Comparison of ENCODE assay signal across 8 cellular contexts in the genomic region with DNA sequence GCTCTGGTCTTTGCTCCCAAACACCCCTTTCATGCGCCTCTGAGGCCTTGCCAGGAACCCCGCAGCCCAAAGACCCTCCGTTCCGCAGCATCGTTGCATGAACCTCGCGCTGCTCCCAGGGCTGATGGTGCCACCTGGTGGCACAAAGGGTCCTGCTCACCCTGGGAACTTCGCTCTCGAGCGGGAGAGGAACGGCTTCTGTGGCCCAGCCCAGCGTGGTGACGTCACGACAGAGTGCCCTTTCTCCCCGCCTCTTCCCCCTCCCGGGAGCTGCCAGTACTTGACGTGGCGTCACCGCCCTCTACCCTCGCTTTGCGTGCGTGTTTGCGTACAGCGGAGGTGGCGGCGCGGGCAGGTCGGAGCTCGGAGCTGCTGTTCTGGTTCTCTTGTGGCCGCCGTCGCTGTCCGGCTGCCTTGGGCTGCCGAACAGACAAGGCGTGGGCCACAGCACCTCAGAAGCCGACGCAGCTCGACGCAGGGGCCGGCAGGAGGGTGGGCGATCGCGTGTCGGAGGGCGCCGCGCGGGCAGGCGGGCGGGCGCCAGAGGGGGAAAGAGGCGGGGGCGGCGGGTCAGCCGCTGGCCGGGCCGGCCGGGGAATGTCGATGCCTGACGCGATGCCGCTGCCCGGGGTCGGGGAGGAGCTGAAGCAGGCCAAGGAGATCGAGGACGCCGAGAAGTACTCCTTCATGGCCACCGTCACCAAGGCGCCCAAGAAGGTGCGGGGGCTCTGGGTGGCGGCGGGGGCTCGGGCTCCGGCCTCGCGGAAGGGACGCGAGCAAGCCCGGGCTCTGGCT. TPM values are rescaled to one million over a fixed set of nuclear protein-coding genes. Genes with fewer than 3 reads are reported as not detected.
DNase-seq lines count a peak whose midpoint lies in the region; ATAC-seq and TF ChIP-seq lines count a peak whose summit lies in the region.

Gene AHCYL1, plus strand, starts transcription at position 310 of the 795 bp plus-strand sequence. Its CDS starts 288 bp downstream, at position 598.

- peak; percentile 93 for TF ChIP-seq CTCF in LNCAP (IDR thresholded peaks at IDR 0.05)

- peaks cover 0 to 2% (median 0%) of the 10 kb centered on the region in 11 donors for H3K9me3 Mint-ChIP-seq in naive thymus-derived CD4-positive, alpha-beta T cell
- no peaks in the 10 kb centered on the region for H3K9me3 Mint-ChIP-seq in stimulated activated naive B cell treated with anti-CD40 and anti-IgM and Interleukin-4, amounts not matched to agents 10 μg/mL and 1 μg/mL and 100 μg/mL, for 72 hours

- H3K4me3 ChIP-seq in naive thymus-derived CD4-positive, alpha-beta T cell (ENCODE audit: low read length) = peak within 1 kb of the TSS; percentile 72

- peaks cover 0 to 10% (median 0%) of the 10 kb centered on the region in 5 donors for H3K36me3 Mint-ChIP-seq in naive thymus-derived CD4-positive, alpha-beta T cell
- peaks cover 3 to 4% of the 10 kb centered on the region in 2 donors for H3K36me3 Mint-ChIP-seq in stimulated activated naive B cell treated with anti-CD40 and anti-IgM and Interleukin-4, amounts not matched to agents 10 μg/mL and 1 μg/mL and 100 μg/mL, for 72 hours

- H3K4me1 Mint-ChIP-seq in naive thymus-derived CD4-positive, alpha-beta T cell = peaks cover 22 to 49% (median 42%) of the 10 kb centered on the region in 7 donors
- peaks cover 16 to 40% of the 10 kb centered on the region in 2 donors for H3K4me1 Mint-ChIP-seq in stimulated activated naive B cell treated with anti-CD40 and anti-IgM and Interleukin-4, amounts not matched to agents 10 μg/mL and 1 μg/mL and 100 μg/mL, for 72 hours

- POLR2A ChIA-PET in naive thymus-derived CD4-positive, alpha-beta T cell (lab: Charles Lee) = interaction anchor here (0.6 to 3.3 kb wide), 17 partner anchors 22 to 788 kb away, joined by 3 to 32 read pairs (median 4); partner anchors contain the start of genes GNAI3, RBM15 and STRIP1

- H3K4me3 Mint-ChIP-seq in naive thymus-derived CD4-positive, alpha-beta T cell = peak within 1 kb of the TSS; percentile 87 to 100 (median 97)
- H3K4me3 Mint-ChIP-seq in stimulated activated naive B cell treated with anti-CD40 and anti-IgM and Interleukin-4, amounts not matched to agents 10 μg/mL and 1 μg/mL and 100 μg/mL, for 72 hours = peak within 1 kb of the TSS; percentile 97 to 100

- no peaks in the 10 kb centered on the region for H3K27me3 ChIP-seq in naive thymus-derived CD4-positive, alpha-beta T cell (ENCODE audit: control insufficient read depth in 2 of 2, insufficient read depth in 2 of 2, low read length in 2 of 2)

- H3K27ac Mint-ChIP-seq in naive thymus-derived CD4-positive, alpha-beta T cell = peak within 1 kb of the TSS; percentile 94 to 99 (median 98)
- peak within 1 kb of the TSS; percentile 99 for H3K27ac Mint-ChIP-seq in stimulated activated naive B cell treated with anti-CD40 and anti-IgM and Interleukin-4, amounts not matched to agents 10 μg/mL and 1 μg/mL and 100 μg/mL, for 72 hours

- H3K36me3 ChIP-seq in naive thymus-derived CD4-positive, alpha-beta T cell (ENCODE audit: control insufficient read depth in 2 of 3, insufficient read depth in 3 of 3, low read length in 3 of 3) = peaks cover 0 to 3% (median 0%) of the 10 kb centered on the region in 3 experiments

- no peaks in the 10 kb centered on the region for H3K9me3 ChIP-seq in naive thymus-derived CD4-positive, alpha-beta T cell (ENCODE audit: control insufficient read depth in 2 of 3, low read length in 3 of 3)

- CTCF ChIA-PET in naive thymus-derived CD4-positive, alpha-beta T cell (lab: Charles Lee) = interaction anchor here (0.6 to 15.3 kb wide), 39 partner anchors 9 to 736 kb away, joined by 3 to 382 read pairs (median 4); partner anchors contain the start of genes ATXN7L2, GNAI3, GNAT2 and GSTM2

- intact Hi-C loops in naive thymus-derived CD4-positive, alpha-beta T cell (cut with micrococcal nuclease) = loop anchor here (1.0 to 2.0 kb wide), 16 partner anchors 27 to 558 kb away; partner anchors contain the start of genes ATXN7L2 (in 2 of the 2), STRIP1 (in 2 of the 2), PSMA5 (in 1 of the 2) and RBM15 (in 1 of the 2)

- peak; percentile 99 for ATAC-seq in naive thymus-derived CD4-positive, alpha-beta T cell
- peak; percentile 97 to 99 for ATAC-seq in stimulated activated naive B cell treated with anti-CD40 and anti-IgM and Interleukin-4, amounts not matched to agents 10 μg/mL and 1 μg/mL and 100 μg/mL, for 72 hours (replicated peaks)

- peaks cover 22 to 24% of the 10 kb centered on the region in 2 donors for H3K4me1 ChIP-seq in naive thymus-derived CD4-positive, alpha-beta T cell (ENCODE audit: control insufficient read depth in 2 of 2, insufficient read depth in 2 of 2, low read length in 2 of 2)

- peak; percentile 100 for DNase-seq in ELR (ENCODE audit: low read depth)
- peak; percentile 81 for DNase-seq in GOT3 (lab: John Stamatoyannopoulos, UW)
- DNase-seq in RPMI8226 = peak; percentile 97
- peak; percentile 99 for DNase-seq in activated T-helper 1 cell treated with anti-CD3 and anti-CD28 coated beads, Interleukin-2, amount 50 U/mL, for 16 hours (ENCODE audit: low read depth in 1 of 2, low spot score in 1 of 2)
- peak; percentile 98 for DNase-seq in fibroblast of gingiva (ENCODE audit: low read depth)
- peak; percentile 97 to 99 (median 99) for DNase-seq in naive thymus-derived CD4-positive, alpha-beta T cell
- DNase-seq in stimulated activated naive B cell treated with anti-CD40 and anti-IgM and Interleukin-4, amounts not matched to agents 10 μg/mL and 1 μg/mL and 100 μg/mL, for 72 hours = peak; percentile 99

- peak within 1 kb of the TSS; percentile 92 for H3K27ac ChIP-seq in naive thymus-derived CD4-positive, alpha-beta T cell (ENCODE audit: low read depth, low read length)

- H3K27me3 Mint-ChIP-seq in naive thymus-derived CD4-positive, alpha-beta T cell = peaks cover 0 to 6% (median 0%) of the 10 kb centered on the region in 5 donors
- H3K27me3 Mint-ChIP-seq in stimulated activated naive B cell treated with anti-CD40 and anti-IgM and Interleukin-4, amounts not matched to agents 10 μg/mL and 1 μg/mL and 100 μg/mL, for 72 hours = peaks cover 0 to 8% of the 10 kb centered on the region in 2 donors

RNA-seq across cellular contexts. Expression of gene AHCYL1, which starts in this region (rescaled TPM):
- 10 to 100 TPM; 16.6 to 60.1 (median 37.1) TPM for total RNA-seq in naive thymus-derived CD4-positive, alpha-beta T cell
- polyA plus RNA-seq in naive thymus-derived CD4-positive, alpha-beta T cell = 10 to 100 TPM; 41.3 to 47.6 TPM

Comparison
In these comparisons a context has a peak if more than half of its experiments do, and no peak if none do; other contexts are left out.
1. Peak in every context shown above with its lines: DNase-seq, ATAC-seq, H3K4me3 ChIP-seq and H3K27ac ChIP-seq.